Comparison of ENCODE assay signal across 3 cellular contexts in the genomic region with DNA sequence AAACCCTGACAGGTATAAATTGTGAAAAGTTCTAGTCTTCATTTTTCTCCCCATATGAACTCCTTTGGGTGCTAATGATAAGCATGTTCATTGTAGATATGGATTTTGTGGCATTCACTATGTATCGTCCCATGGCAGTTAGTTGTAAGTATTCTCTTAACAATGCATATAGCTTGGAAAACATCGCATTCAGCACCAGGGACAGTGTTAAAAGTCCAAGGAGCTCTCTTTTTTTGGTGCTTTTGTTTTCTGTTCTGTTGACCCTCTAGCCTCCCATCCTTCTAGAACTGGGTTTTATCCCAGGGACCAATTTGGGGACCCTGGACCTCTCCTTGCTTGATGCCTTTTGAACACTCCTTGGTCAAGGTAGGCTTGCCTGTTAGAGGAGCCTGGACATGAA.
TF ChIP-seq lines count a peak whose summit lies in the region.

No MANE protein-coding gene starts in this region.

TF ChIP-seq in SK-N-SH, 30 proteins besides CTCF, POLR2A, EP300 and RAD21:
- TF ChIP-seq, protein P1, sequence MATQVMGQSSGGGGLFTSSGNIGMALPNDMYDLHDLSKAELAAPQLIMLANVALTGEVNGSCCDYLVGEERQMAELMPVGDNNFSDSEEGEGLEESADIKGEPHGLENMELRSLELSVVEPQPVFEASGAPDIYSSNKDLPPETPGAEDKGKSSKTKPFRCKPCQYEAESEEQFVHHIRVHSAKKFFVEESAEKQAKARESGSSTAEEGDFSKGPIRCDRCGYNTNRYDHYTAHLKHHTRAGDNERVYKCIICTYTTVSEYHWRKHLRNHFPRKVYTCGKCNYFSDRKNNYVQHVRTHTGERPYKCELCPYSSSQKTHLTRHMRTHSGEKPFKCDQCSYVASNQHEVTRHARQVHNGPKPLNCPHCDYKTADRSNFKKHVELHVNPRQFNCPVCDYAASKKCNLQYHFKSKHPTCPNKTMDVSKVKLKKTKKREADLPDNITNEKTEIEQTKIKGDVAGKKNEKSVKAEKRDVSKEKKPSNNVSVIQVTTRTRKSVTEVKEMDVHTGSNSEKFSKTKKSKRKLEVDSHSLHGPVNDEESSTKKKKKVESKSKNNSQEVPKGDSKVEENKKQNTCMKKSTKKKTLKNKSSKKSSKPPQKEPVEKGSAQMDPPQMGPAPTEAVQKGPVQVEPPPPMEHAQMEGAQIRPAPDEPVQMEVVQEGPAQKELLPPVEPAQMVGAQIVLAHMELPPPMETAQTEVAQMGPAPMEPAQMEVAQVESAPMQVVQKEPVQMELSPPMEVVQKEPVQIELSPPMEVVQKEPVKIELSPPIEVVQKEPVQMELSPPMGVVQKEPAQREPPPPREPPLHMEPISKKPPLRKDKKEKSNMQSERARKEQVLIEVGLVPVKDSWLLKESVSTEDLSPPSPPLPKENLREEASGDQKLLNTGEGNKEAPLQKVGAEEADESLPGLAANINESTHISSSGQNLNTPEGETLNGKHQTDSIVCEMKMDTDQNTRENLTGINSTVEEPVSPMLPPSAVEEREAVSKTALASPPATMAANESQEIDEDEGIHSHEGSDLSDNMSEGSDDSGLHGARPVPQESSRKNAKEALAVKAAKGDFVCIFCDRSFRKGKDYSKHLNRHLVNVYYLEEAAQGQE (IDR thresholded peaks at IDR 0.05; ENCODE audit: low read depth, low read length), result peak; percentile 88
- no peak for TF ChIP-seq MXI1 (IDR thresholded peaks at IDR 0.05; ENCODE audit: low read depth, low read length)

TF ChIP-seq in SK-N-SH treated with all-trans-retinoic acid at 6 μM for 48 hours, 23 proteins besides CTCF, POLR2A, EP300 and RAD21:
- TF ChIP-seq ZFP3 (CRISPR knock-in tag; IDR thresholded peaks at IDR 0.05), result no peak
- TF ChIP-seq OSR1 (CRISPR knock-in tag; IDR thresholded peaks at IDR 0.05), result no peak
- TF ChIP-seq ZC3H10 (CRISPR knock-in tag; IDR thresholded peaks at IDR 0.05), result no peak
- no peak for TF ChIP-seq ARNTL (CRISPR knock-in tag; IDR thresholded peaks at IDR 0.05; ENCODE audit: borderline replicate concordance, low read depth)
- TF ChIP-seq RARB (CRISPR knock-in tag; IDR thresholded peaks at IDR 0.05), result no peak
- no peak for TF ChIP-seq ZNF8 (CRISPR knock-in tag; IDR thresholded peaks at IDR 0.05)
- TF ChIP-seq, protein P2, sequence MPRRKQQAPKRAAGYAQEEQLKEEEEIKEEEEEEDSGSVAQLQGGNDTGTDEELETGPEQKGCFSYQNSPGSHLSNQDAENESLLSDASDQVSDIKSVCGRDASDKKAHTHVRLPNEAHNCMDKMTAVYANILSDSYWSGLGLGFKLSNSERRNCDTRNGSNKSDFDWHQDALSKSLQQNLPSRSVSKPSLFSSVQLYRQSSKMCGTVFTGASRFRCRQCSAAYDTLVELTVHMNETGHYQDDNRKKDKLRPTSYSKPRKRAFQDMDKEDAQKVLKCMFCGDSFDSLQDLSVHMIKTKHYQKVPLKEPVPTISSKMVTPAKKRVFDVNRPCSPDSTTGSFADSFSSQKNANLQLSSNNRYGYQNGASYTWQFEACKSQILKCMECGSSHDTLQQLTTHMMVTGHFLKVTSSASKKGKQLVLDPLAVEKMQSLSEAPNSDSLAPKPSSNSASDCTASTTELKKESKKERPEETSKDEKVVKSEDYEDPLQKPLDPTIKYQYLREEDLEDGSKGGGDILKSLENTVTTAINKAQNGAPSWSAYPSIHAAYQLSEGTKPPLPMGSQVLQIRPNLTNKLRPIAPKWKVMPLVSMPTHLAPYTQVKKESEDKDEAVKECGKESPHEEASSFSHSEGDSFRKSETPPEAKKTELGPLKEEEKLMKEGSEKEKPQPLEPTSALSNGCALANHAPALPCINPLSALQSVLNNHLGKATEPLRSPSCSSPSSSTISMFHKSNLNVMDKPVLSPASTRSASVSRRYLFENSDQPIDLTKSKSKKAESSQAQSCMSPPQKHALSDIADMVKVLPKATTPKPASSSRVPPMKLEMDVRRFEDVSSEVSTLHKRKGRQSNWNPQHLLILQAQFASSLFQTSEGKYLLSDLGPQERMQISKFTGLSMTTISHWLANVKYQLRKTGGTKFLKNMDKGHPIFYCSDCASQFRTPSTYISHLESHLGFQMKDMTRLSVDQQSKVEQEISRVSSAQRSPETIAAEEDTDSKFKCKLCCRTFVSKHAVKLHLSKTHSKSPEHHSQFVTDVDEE (CRISPR knock-in tag; IDR thresholded peaks at IDR 0.05), result no peak
- no peak for TF ChIP-seq ISL1 (CRISPR knock-in tag; IDR thresholded peaks at IDR 0.05)
- TF ChIP-seq PPARA (CRISPR knock-in tag; IDR thresholded peaks at IDR 0.05; ENCODE audit: borderline replicate concordance), result no peak
- TF ChIP-seq, protein P3, sequence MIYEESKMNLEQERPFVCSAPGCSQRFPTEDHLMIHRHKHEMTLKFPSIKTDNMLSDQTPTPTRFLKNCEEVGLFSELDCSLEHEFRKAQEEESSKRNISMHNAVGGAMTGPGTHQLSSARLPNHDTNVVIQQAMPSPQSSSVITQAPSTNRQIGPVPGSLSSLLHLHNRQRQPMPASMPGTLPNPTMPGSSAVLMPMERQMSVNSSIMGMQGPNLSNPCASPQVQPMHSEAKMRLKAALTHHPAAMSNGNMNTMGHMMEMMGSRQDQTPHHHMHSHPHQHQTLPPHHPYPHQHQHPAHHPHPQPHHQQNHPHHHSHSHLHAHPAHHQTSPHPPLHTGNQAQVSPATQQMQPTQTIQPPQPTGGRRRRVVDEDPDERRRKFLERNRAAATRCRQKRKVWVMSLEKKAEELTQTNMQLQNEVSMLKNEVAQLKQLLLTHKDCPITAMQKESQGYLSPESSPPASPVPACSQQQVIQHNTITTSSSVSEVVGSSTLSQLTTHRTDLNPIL (CRISPR knock-in tag; IDR thresholded peaks at IDR 0.05; ENCODE audit: low read depth), result no peak
- no peak for TF ChIP-seq BACH2 (CRISPR knock-in tag; IDR thresholded peaks at IDR 0.05; ENCODE audit: borderline replicate concordance)
- no peak for TF ChIP-seq ZFP30 (CRISPR knock-in tag; IDR thresholded peaks at IDR 0.05)
- TF ChIP-seq TCF4 (CRISPR knock-in tag; IDR thresholded peaks at IDR 0.05; ENCODE audit: borderline replicate concordance), result no peak
TF ChIP-seq in SK-N-SH treated with all-trans-retinoic acid at 6 μM for 48 hours: peak in this region for 0.

TF ChIP-seq in IMR-90, 13 proteins besides CTCF, POLR2A, EP300 and RAD21:
- no peak for TF ChIP-seq MXI1 (IDR thresholded peaks at IDR 0.05; ENCODE audit: borderline replicate concordance, low read depth, low read length)
- TF ChIP-seq SMC3 (IDR thresholded peaks at IDR 0.05; ENCODE audit: low read depth, low read length), result no peak
- TF ChIP-seq, protein P4, sequence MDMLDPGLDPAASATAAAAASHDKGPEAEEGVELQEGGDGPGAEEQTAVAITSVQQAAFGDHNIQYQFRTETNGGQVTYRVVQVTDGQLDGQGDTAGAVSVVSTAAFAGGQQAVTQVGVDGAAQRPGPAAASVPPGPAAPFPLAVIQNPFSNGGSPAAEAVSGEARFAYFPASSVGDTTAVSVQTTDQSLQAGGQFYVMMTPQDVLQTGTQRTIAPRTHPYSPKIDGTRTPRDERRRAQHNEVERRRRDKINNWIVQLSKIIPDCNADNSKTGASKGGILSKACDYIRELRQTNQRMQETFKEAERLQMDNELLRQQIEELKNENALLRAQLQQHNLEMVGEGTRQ (IDR thresholded peaks at IDR 0.05; ENCODE audit: low read depth, low read length), result no peak
- no peak for TF ChIP-seq BHLHE40 (IDR thresholded peaks at IDR 0.05; ENCODE audit: low read depth, low read length)
- TF ChIP-seq NFE2L2 (IDR thresholded peaks at IDR 0.05; ENCODE audit: low read depth, low read length), result no peak
- no peak for TF ChIP-seq MAFK (IDR thresholded peaks at IDR 0.05; ENCODE audit: low read depth, low read length)
- TF ChIP-seq RFX5 (IDR thresholded peaks at IDR 0.05; ENCODE audit: low read depth, low read length), result no peak
- TF ChIP-seq, protein P5, sequence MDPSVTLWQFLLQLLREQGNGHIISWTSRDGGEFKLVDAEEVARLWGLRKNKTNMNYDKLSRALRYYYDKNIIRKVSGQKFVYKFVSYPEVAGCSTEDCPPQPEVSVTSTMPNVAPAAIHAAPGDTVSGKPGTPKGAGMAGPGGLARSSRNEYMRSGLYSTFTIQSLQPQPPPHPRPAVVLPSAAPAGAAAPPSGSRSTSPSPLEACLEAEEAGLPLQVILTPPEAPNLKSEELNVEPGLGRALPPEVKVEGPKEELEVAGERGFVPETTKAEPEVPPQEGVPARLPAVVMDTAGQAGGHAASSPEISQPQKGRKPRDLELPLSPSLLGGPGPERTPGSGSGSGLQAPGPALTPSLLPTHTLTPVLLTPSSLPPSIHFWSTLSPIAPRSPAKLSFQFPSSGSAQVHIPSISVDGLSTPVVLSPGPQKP (IDR thresholded peaks at IDR 0.05; ENCODE audit: borderline replicate concordance, low read depth, low read length), result no peak
- no peak for TF ChIP-seq CHD1 (IDR thresholded peaks at IDR 0.05; ENCODE audit: low read depth, low read length)
- no peak for TF ChIP-seq RCOR1 (IDR thresholded peaks at IDR 0.05; ENCODE audit: insufficient replicate concordance, low read length)
- TF ChIP-seq FOS (IDR thresholded peaks at IDR 0.05; ENCODE audit: low read depth, low read length), result no peak
- TF ChIP-seq CEBPB (IDR thresholded peaks at IDR 0.05; ENCODE audit: low read depth, low read length), result no peak
